Comparison of ENCODE assay signal across 20 cellular contexts in genomic region chr1:209422281-209422680, GRCh38.
"Had no signal": no experiment of that assay in that cellular context is flagged by ENCODE, and none has a peak within 500 bp of the region (broad histone marks: within the 10 kb centered on the region; RNA-seq: fewer than 3 reads in every experiment).

No MANE protein-coding gene starts in this region.

- H3K4me3 ChIP-seq: esophagus muscularis mucosa, left lung, mucosa of descending colon, ovary, right lobe of liver, stomach, upper lobe of right lung had no signal

- H3K9me3 ChIP-seq: esophagus muscularis mucosa, left lung, mucosa of descending colon, ovary, right lobe of liver, stomach, upper lobe of right lung had no signal

- DNase-seq: activated CD4-positive, alpha-beta T cell treated with anti-CD3 and anti-CD28 coated beads, Interleukin-2, amount 10 ng/mL, durations not matched to agents 24 days and 14 days; activated CD8-positive, alpha-beta T cell treated with anti-CD3 and anti-CD28 coated beads for 36 hours; activated naive CD4-positive, alpha-beta T cell treated with anti-CD3 and anti-CD28 coated beads for 36 hours; activated T-cell treated with anti-CD3 and anti-CD28 coated beads, Interleukin-2, amount 50 U/mL, for 24 hours; anterior cingulate cortex; brain microvascular endothelial cell; effector CD4-positive, alpha-beta T cell; foreskin fibroblast; hypothalamus; kidney; left lung; mucosa of descending colon; naive B cell; ovary; right lobe of liver; stimulated activated CD4-positive, alpha-beta T cell treated with anti-CD3 and anti-CD28 coated beads, Interleukin-4, amount 100 ng/mL, for 24 hours; stomach; upper lobe of right lung had no signal

- FAIRE-seq: kidney had no signal

- H3K4me1 ChIP-seq: esophagus muscularis mucosa, left lung, right lobe of liver, stomach, upper lobe of right lung had no signal

- H3K36me3 ChIP-seq: brain microvascular endothelial cell, esophagus muscularis mucosa, left lung, ovary, right lobe of liver, stomach, upper lobe of right lung had no signal

- ATAC-seq: activated CD8-positive, alpha-beta T cell treated with anti-CD3 and anti-CD28 coated beads for 36 hours; left lung; mucosa of descending colon; right lobe of liver; stimulated activated effector memory CD8-positive, alpha-beta T cell treated with anti-CD3 and anti-CD28 coated beads, Interleukin-12 subunit alpha, Interleukin-12 subunit beta, amount 100 ng/mL, for 72 hours; upper lobe of right lung had no signal

- H3K27ac ChIP-seq: brain microvascular endothelial cell, esophagus muscularis mucosa, left lung, ovary, right lobe of liver, stomach, upper lobe of right lung had no signal

- H3K27me3 ChIP-seq: brain microvascular endothelial cell, esophagus muscularis mucosa, left lung, ovary, right lobe of liver, stomach, upper lobe of right lung had no signal
